1 cellular context compared by ENCODE assay signal in the genomic region with DNA sequence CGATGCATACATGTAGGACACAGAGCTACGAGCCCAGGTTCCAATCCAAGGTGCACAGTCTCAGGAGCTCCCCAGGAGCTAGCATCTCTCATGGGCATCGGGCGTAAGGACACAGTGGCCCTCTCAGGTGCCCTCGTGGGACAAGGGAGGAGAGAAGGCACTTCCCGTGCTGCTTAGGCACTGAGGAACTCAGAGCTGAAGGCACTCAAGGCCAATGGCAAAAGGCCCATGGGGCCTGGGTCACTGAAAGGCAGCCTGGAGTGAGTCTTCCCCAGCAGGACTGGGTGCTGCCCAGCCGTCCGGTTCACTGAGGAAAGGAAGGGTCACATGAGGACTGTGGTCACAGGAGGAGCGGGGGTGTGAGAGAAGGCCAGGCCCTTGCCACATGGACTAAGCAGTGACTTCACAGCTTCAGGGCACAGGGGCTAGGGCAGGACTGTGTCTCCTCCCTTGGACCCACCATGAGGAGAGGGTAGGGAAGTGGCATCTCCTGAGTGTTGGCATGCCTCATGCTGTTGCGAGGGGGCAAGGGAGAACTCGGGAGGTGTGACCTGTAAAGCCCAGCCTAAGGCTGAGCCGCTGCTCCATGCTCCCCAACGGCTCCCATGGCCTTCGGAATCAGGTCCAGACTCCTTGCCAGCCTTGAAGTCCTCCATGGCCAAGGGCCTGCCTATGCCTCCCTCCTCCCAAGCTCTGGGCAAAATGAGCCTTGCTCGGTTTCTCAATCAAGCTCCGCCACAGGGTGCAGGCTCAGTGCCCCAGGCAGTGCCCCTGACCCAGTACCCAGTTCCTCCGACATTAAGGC.
TF ChIP-seq lines count a peak whose summit lies in the region.

No MANE protein-coding gene starts in this region.

TF ChIP-seq in H1, 55 proteins besides CTCF, POLR2A, EP300 and RAD21:
- TF ChIP-seq, protein P1, sequence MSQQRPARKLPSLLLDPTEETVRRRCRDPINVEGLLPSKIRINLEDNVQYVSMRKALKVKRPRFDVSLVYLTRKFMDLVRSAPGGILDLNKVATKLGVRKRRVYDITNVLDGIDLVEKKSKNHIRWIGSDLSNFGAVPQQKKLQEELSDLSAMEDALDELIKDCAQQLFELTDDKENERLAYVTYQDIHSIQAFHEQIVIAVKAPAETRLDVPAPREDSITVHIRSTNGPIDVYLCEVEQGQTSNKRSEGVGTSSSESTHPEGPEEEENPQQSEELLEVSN (IDR thresholded peaks at IDR 0.05) = no peak
- TF ChIP-seq JUND (IDR thresholded peaks at IDR 0.05; ENCODE audit: low read length) = no peak
- no peak for TF ChIP-seq GTF2F1 (IDR thresholded peaks at IDR 0.05; ENCODE audit: borderline replicate concordance, low read depth, low read length)
- TF ChIP-seq SUZ12 (IDR thresholded peaks at IDR 0.05; ENCODE audit: low read length) = no peak
- no peak for TF ChIP-seq RNF2 (IDR thresholded peaks at IDR 0.05; ENCODE audit: borderline replicate concordance, low read depth, low read length, missing control alignments, poor library complexity, severe bottlenecking)
TF ChIP-seq in H1: peak in this region for 0.
